Comparison of ENCODE assay signal across 1 cellular context in genomic region chr18:31102020-31102684, GRCh38.
A peak's percentile ranks its signal among the peaks of the same experiment; 100 is the strongest.
TF ChIP-seq lines count a peak whose summit lies in the region.

TSS of gene DSC2 (minus strand) at chr18:31102421. CDS start at chr18:31101971, 450 bp downstream.

TF ChIP-seq in HepG2, 621 proteins besides CTCF, POLR2A, EP300 and RAD21 (continued from another document and continues in another):
- TF ChIP-seq USF2 (IDR thresholded peaks at IDR 0.05; ENCODE audit: low read depth, low read length): no peak
- TF ChIP-seq USF2 (CRISPR knock-in tag; IDR thresholded peaks at IDR 0.05; ENCODE audit: borderline replicate concordance): no peak
- TF ChIP-seq ZNF101 (CRISPR knock-in tag; IDR thresholded peaks at IDR 0.05; ENCODE audit: borderline replicate concordance, low read depth): no peak
- 0 out of 2 replicates have a peak, but pooled peaks have one; percentile 42 for TF ChIP-seq HMG20B (CRISPR knock-in tag; conservative IDR thresholded peaks at IDR 0.05)
- TF ChIP-seq HBP1 (CRISPR knock-in tag; IDR thresholded peaks at IDR 0.05; ENCODE audit: low read depth): peak; percentile 72; the same call in 1 of the 2 replicates
- TF ChIP-seq ZNF839 (CRISPR knock-in tag; IDR thresholded peaks at IDR 0.05; ENCODE audit: borderline replicate concordance): no peak
- no peak for TF ChIP-seq ZNF326 (CRISPR knock-in tag; IDR thresholded peaks at IDR 0.05; ENCODE audit: borderline replicate concordance)
- peak in 1 of 2 experiments; percentile 39; a peak in 1 of 4 replicates for TF ChIP-seq REST (IDR thresholded peaks at IDR 0.05; ENCODE audit: borderline replicate concordance in 1 of 2, low read depth in 1 of 2, low read length in 2 of 2)
- TF ChIP-seq TGIF2 (CRISPR knock-in tag; IDR thresholded peaks at IDR 0.05): peak; percentile 66; the same call in 1 of the 2 replicates
- TF ChIP-seq BCL3 (CRISPR knock-in tag; IDR thresholded peaks at IDR 0.05): no peak
- peak; percentile 65 for TF ChIP-seq SAP130 (CRISPR knock-in tag; IDR thresholded peaks at IDR 0.05; ENCODE audit: low read depth)
- TF ChIP-seq ZSCAN29 (CRISPR knock-in tag; conservative IDR thresholded peaks at IDR 0.05): no peak
- TF ChIP-seq XBP1 (CRISPR knock-in tag; IDR thresholded peaks at IDR 0.05): no peak
- 0 out of 2 replicates have a peak, but pooled peaks have one; percentile 48 for TF ChIP-seq ZNF430 (CRISPR knock-in tag; IDR thresholded peaks at IDR 0.05)
- TF ChIP-seq ZNF362 (CRISPR knock-in tag; IDR thresholded peaks at IDR 0.05; ENCODE audit: borderline replicate concordance): no peak
- TF ChIP-seq ZNF569 (CRISPR knock-in tag; IDR thresholded peaks at IDR 0.05; ENCODE audit: borderline replicate concordance): no peak
- 0 out of 2 replicates have a peak, but pooled peaks have one; percentile 40 for TF ChIP-seq ZNF256 (CRISPR knock-in tag; conservative IDR thresholded peaks at IDR 0.05)
- no peak for TF ChIP-seq ZNF207 (IDR thresholded peaks at IDR 0.05; ENCODE audit: borderline replicate concordance)
- TF ChIP-seq IRF9 (CRISPR knock-in tag; IDR thresholded peaks at IDR 0.05; ENCODE audit: borderline replicate concordance): no peak
- peak; percentile 45; the same call in 1 of the 2 replicates for TF ChIP-seq SP5 (CRISPR knock-in tag; IDR thresholded peaks at IDR 0.05; ENCODE audit: borderline replicate concordance, low read depth)
- no peak for TF ChIP-seq HHEX (CRISPR knock-in tag; IDR thresholded peaks at IDR 0.05)
- no peak; the same call in 1 of the 2 replicates for TF ChIP-seq ZNF574 (CRISPR knock-in tag; IDR thresholded peaks at IDR 0.05)
- no peak for TF ChIP-seq SALL2 (CRISPR knock-in tag; IDR thresholded peaks at IDR 0.05)
- TF ChIP-seq DNMT1 (CRISPR knock-in tag; IDR thresholded peaks at IDR 0.05): no peak
- TF ChIP-seq RFX1 (IDR thresholded peaks at IDR 0.05): no peak
- no peak; the same call in 1 of the 2 replicates for TF ChIP-seq LBX2 (CRISPR knock-in tag; IDR thresholded peaks at IDR 0.05; ENCODE audit: borderline replicate concordance)
- TF ChIP-seq ZNF230 (CRISPR knock-in tag; IDR thresholded peaks at IDR 0.05): no peak; the same call in 1 of the 2 replicates
- TF ChIP-seq ZNF432 (CRISPR knock-in tag; IDR thresholded peaks at IDR 0.05; ENCODE audit: borderline replicate concordance): no peak
- no peak for TF ChIP-seq EZH2 (conservative IDR thresholded peaks at IDR 0.05; ENCODE audit: low read depth, low read length)
- TF ChIP-seq SRY (CRISPR knock-in tag; IDR thresholded peaks at IDR 0.05): peak; percentile 49; the same call in 1 of the 2 replicates
- no peak for TF ChIP-seq ZNF770 (CRISPR knock-in tag; IDR thresholded peaks at IDR 0.05)
- TF ChIP-seq FOXC1 (CRISPR knock-in tag; IDR thresholded peaks at IDR 0.05; ENCODE audit: borderline replicate concordance): peak; percentile 87
- TF ChIP-seq ZNF639 (CRISPR knock-in tag; conservative IDR thresholded peaks at IDR 0.05): no peak
- peak; percentile 27; the same call in 1 of the 2 replicates for TF ChIP-seq NR2F2 (IDR thresholded peaks at IDR 0.05; ENCODE audit: borderline replicate concordance, low read depth)
- peak; percentile 69; the same call in 1 of the 2 replicates for TF ChIP-seq THAP7 (CRISPR knock-in tag; IDR thresholded peaks at IDR 0.05)
- TF ChIP-seq ESRRA (CRISPR knock-in tag; IDR thresholded peaks at IDR 0.05; ENCODE audit: low read depth): peak; percentile 58; the same call in 1 of the 2 replicates
- 0 out of 2 replicates have a peak, but pooled peaks have one; percentile 65 for TF ChIP-seq ZFYVE20 (CRISPR knock-in tag; IDR thresholded peaks at IDR 0.05; ENCODE audit: borderline replicate concordance, low read depth)
- TF ChIP-seq ZNF333 (CRISPR knock-in tag; IDR thresholded peaks at IDR 0.05; ENCODE audit: borderline replicate concordance): no peak
